8 cellular contexts compared by ENCODE assay signal in genomic region chr1:200028586-200029034, GRCh38. TPM values are rescaled to one million over a fixed set of nuclear protein-coding genes. Genes with fewer than 3 reads are reported as not detected.
DNase-seq lines count a peak whose midpoint lies in the region; ATAC-seq and TF ChIP-seq lines count a peak whose summit lies in the region.

No MANE protein-coding gene starts in this region.

- in situ Hi-C loops in astrocyte of the spinal cord (cut with HindIII; ENCODE audit: low sequenced_read_pairs), result no loop called here

- H3K27ac ChIP-seq in 22Rv1, result peak overlapping the region; percentile 79
- H3K27ac ChIP-seq in HL-60 (replicated peaks), result no peak overlapping the region

- no peak for DNase-seq in HL-60 (ENCODE audit: low read depth in 1 of 2, low spot score in 1 of 2)
- DNase-seq in astrocyte of the spinal cord (ENCODE audit: low read depth, low spot score), result no peak
- peak; percentile 7 to 17 for DNase-seq in lung microvascular endothelial cell (ENCODE audit: low read depth in 2 of 2)
- no peak for DNase-seq in NOMO-1 treated with DMSO at 0.1 percent for 48 hours (lab: John Stamatoyannopoulos, UW; ENCODE audit: unreplicated experiment)

- TF ChIP-seq CTCF in 22Rv1 (IDR thresholded peaks at IDR 0.05) (no peak), HL-60 (IDR thresholded peaks at IDR 0.05; ENCODE audit: insufficient read depth, low read length) (no peak), astrocyte of the spinal cord (IDR thresholded peaks at IDR 0.05; ENCODE audit: low read depth, low read length) (no peak)

- H3K4me3 ChIP-seq in HL-60 (replicated peaks; ENCODE audit: insufficient read depth, low read length), result peak overlapping the region; percentile 45
- H3K4me3 ChIP-seq in astrocyte of the spinal cord (ENCODE audit: low read depth, low read length), result peak overlapping the region; percentile 39

- H3K27me3 ChIP-seq in HL-60 (ENCODE audit: insufficient read depth, poor library complexity, severe bottlenecking), result peaks cover 34% of the 10 kb centered on the region

- ATAC-seq in HG02840 (IDR thresholded peaks at IDR 0.05; ENCODE audit: low FRiP score, unreplicated experiment) (no peak), GM18858 (IDR thresholded peaks at IDR 0.05; ENCODE audit: unreplicated experiment) (no peak), GM19328 (IDR thresholded peaks at IDR 0.05; ENCODE audit: unreplicated experiment) (no peak)

RNA-seq across cellular contexts. Expression of gene NR5A2, which starts 1.1 kb away (rescaled TPM):
- 3.4 and 7.2 TPM in 2 replicates for total RNA-seq in lung microvascular endothelial cell

Comparison
In these comparisons a context has a peak if more than half of its experiments do, and no peak if none do; other contexts are left out.
1. DNase-seq: peak in lung microvascular endothelial cell (2 of 2); none in HL-60 (0 of 2), astrocyte of the spinal cord (single experiment) and NOMO-1 treated with DMSO at 0.1 percent for 48 hours (single experiment).